ENCODE assay signal across 17 cellular contexts in genomic region chr18:35136248-35136647, GRCh38.
DNase-seq lines count a peak whose midpoint lies in the region; ATAC-seq and TF ChIP-seq lines count a peak whose summit lies in the region.
"Had no signal": no experiment of that assay in that cellular context is flagged by ENCODE, and none has a peak within 500 bp of the region (broad histone marks: within the 10 kb centered on the region; RNA-seq: fewer than 3 reads in every experiment).

No MANE protein-coding gene starts in this region.

- H3K4me1 Mint-ChIP-seq in natural killer cell, result peaks cover 58 to 61% of the 10 kb centered on the region in 2 donors
- peaks cover 38 to 42% of the 10 kb centered on the region in 2 donors for H3K4me1 Mint-ChIP-seq in natural killer cell treated with Interleukin-12 subunit alpha and Interleukin-12 subunit beta and Interleukin-15 and Interleukin-18, amount 100 ng/mL, for 72 hours (ENCODE audit: low read depth in 2 of 2)
- H3K4me1 Mint-ChIP-seq in naive thymus-derived CD8-positive, alpha-beta T cell, result peaks cover 3 to 21% (median 10%) of the 10 kb centered on the region in 4 donors

- no peaks in the 10 kb centered on the region for H3K9me3 Mint-ChIP-seq in natural killer cell
- no peaks in the 10 kb centered on the region for H3K9me3 Mint-ChIP-seq in natural killer cell treated with Interleukin-12 subunit alpha and Interleukin-12 subunit beta and Interleukin-15 and Interleukin-18, amount 100 ng/mL, for 72 hours
- H3K9me3 Mint-ChIP-seq in naive thymus-derived CD8-positive, alpha-beta T cell, result no peaks in the 10 kb centered on the region
- H3K9me3 Mint-ChIP-seq: CD4-positive, alpha-beta T cell; GM23338; IgD-negative memory B cell had no signal

- peak overlapping the region; percentile 56 to 82 for H3K27ac Mint-ChIP-seq in natural killer cell
- H3K27ac Mint-ChIP-seq in natural killer cell treated with Interleukin-12 subunit alpha and Interleukin-12 subunit beta and Interleukin-15 and Interleukin-18, amount 100 ng/mL, for 72 hours, result peak overlapping the region in 1 of 2 donors; percentile 32
- peak overlapping the region in 7 of 10 donors; percentile 18 to 72 (median 58) for H3K27ac Mint-ChIP-seq in naive thymus-derived CD8-positive, alpha-beta T cell
- H3K27ac Mint-ChIP-seq: CD4-positive, alpha-beta T cell; GM23338 had no signal

- peak overlapping the region in 9 of 12 donors; percentile 13 to 75 (median 53) for H3K27ac ChIP-seq in heart left ventricle
- H3K27ac ChIP-seq in aorta (ENCODE audit: low read depth in 1 of 2, low read length in 2 of 2), result no peak overlapping the region

- peaks cover 6% of the 10 kb centered on the region for H3K36me3 Mint-ChIP-seq in natural killer cell
- H3K36me3 Mint-ChIP-seq in natural killer cell treated with Interleukin-12 subunit alpha and Interleukin-12 subunit beta and Interleukin-15 and Interleukin-18, amount 100 ng/mL, for 72 hours, result peaks cover 9% of the 10 kb centered on the region
- H3K36me3 Mint-ChIP-seq in naive thymus-derived CD8-positive, alpha-beta T cell, result peaks cover 5 to 94% (median 8%) of the 10 kb centered on the region in 3 donors

- no peaks in the 10 kb centered on the region for H3K27me3 ChIP-seq in heart left ventricle
- no peaks in the 10 kb centered on the region for H3K27me3 ChIP-seq in aorta (ENCODE audit: control insufficient read depth in 1 of 2, insufficient read depth in 2 of 2, low read length in 1 of 2)

- H3K36me3 ChIP-seq in heart left ventricle (peaks cover 0 to 96% (median 88%) of the 10 kb centered on the region in 9 donors), aorta (ENCODE audit: control insufficient read depth in 1 of 2, insufficient read depth in 2 of 2, low read length in 1 of 2) (peaks cover 3 to 7% of the 10 kb centered on the region in 2 donors)

- H3K27me3 Mint-ChIP-seq in natural killer cell (ENCODE audit: low read depth in 2 of 2), result no peaks in the 10 kb centered on the region
- H3K27me3 Mint-ChIP-seq in natural killer cell treated with Interleukin-12 subunit alpha and Interleukin-12 subunit beta and Interleukin-15 and Interleukin-18, amount 100 ng/mL, for 72 hours, result no peaks in the 10 kb centered on the region
- H3K27me3 Mint-ChIP-seq in naive thymus-derived CD8-positive, alpha-beta T cell, result no peaks in the 10 kb centered on the region
- H3K27me3 Mint-ChIP-seq: CD4-positive, alpha-beta T cell; IgD-negative memory B cell had no signal

- H3K4me3 Mint-ChIP-seq in natural killer cell, result no peak overlapping the region
- no peak overlapping the region for H3K4me3 Mint-ChIP-seq in natural killer cell treated with Interleukin-12 subunit alpha and Interleukin-12 subunit beta and Interleukin-15 and Interleukin-18, amount 100 ng/mL, for 72 hours
- H3K4me3 Mint-ChIP-seq in naive thymus-derived CD8-positive, alpha-beta T cell, result no peak overlapping the region
- H3K4me3 Mint-ChIP-seq: CD4-positive, alpha-beta T cell; GM23338; IgD-negative memory B cell had no signal

- DNase-seq in natural killer cell (no peak), heart left ventricle (peak in 1 of 5 donors; percentile 60), aorta (no peak), NCI-H774 (lab: John Stamatoyannopoulos, UW) (no peak)
- DNase-seq in natural killer cell treated with Interleukin-12 subunit alpha and Interleukin-12 subunit beta and Interleukin-15 and Interleukin-18, amount 100 ng/mL, for 72 hours (ENCODE audit: low spot score), result no peak
- no peak for DNase-seq in naive thymus-derived CD8-positive, alpha-beta T cell
- DNase-seq: AML-193; CD4-positive, alpha-beta T cell; DMS79; MV-4-11; NCI-H1417 treated with DMSO at 0.1 percent for 48 hours; NCI-H2029; NCI-H510A; NK-92 treated with Interleukin-12 subunit alpha and Interleukin-12 subunit beta, amount 100 ng/mL, for 24 hours had no signal

- WGBS in heart left ventricle, 4 donors, result 40 to 78% (median 65%) methylated on average over 3 of the region's 3 CpGs
- 93 to 94% methylated on average over 3 of the region's 3 CpGs for WGBS in aorta, 2 donors

- TF ChIP-seq CTCF in natural killer cell (IDR thresholded peaks at IDR 0.05) (no peak), heart left ventricle (IDR thresholded peaks at IDR 0.05) (no peak)

- H3K9me3 ChIP-seq in heart left ventricle (no peaks in the 10 kb centered on the region), aorta (ENCODE audit: control insufficient read depth, low read length) (no peaks in the 10 kb centered on the region)

- POLR2A ChIA-PET in naive thymus-derived CD8-positive, alpha-beta T cell (lab: Charles Lee), result interaction anchor here (1.1 kb wide), 1 partner anchor 109 kb away, joined by 3 read pairs; no protein-coding TSS in a partner anchor

- ATAC-seq in natural killer cell, result no peak
- no peak for ATAC-seq in natural killer cell treated with Interleukin-12 subunit alpha and Interleukin-12 subunit beta and Interleukin-15 and Interleukin-18, amount 100 ng/mL, for 72 hours
- ATAC-seq in heart left ventricle, result peak; percentile 60 to 87 (median 76)
- ATAC-seq in naive thymus-derived CD8-positive, alpha-beta T cell, result no peak
- no peak for ATAC-seq in aorta (ENCODE audit: low FRiP score)
- ATAC-seq in GM19395 (IDR thresholded peaks at IDR 0.05; ENCODE audit: unreplicated experiment), result no peak
- ATAC-seq: GM23338 had no signal

- no peak for TF ChIP-seq POLR2A in heart left ventricle (IDR thresholded peaks at IDR 0.05)

- H3K4me1 ChIP-seq in heart left ventricle (peaks cover 0 to 65% (median 20%) of the 10 kb centered on the region in 12 donors), aorta (ENCODE audit: control insufficient read depth in 1 of 2, insufficient read depth in 2 of 2, low read length in 2 of 2) (no peaks in the 10 kb centered on the region)

- intact Hi-C loops in natural killer cell (cut with micrococcal nuclease) (no loop called here), heart left ventricle (cut with DNase I) (loop anchor here in 3 of 10 donors (5.0 to 10.0 kb wide), 3 partner anchors 59 to 109 kb away; no protein-coding TSS in a partner anchor), aorta (cut with DNase I) (no loop called here)

- H3K4me3 ChIP-seq in heart left ventricle, result no peak overlapping the region
- no peak overlapping the region for H3K4me3 ChIP-seq in aorta (ENCODE audit: low read length in 2 of 2)
- H3K4me3 ChIP-seq: GM23338 had no signal

Comparison
In these comparisons a context has a peak if more than half of its experiments do, and no peak if none do; other contexts are left out.
1. ATAC-seq: peak in heart left ventricle (4 of 4); none in natural killer cell (0 of 3), natural killer cell treated with Interleukin-12 subunit alpha and Interleukin-12 subunit beta and Interleukin-15 and Interleukin-18, amount 100 ng/mL, for 72 hours (0 of 2), naive thymus-derived CD8-positive, alpha-beta T cell (0 of 2), aorta (single experiment) and GM19395 (single experiment).
2. H3K27ac ChIP-seq: peak in heart left ventricle (9 of 12); none in aorta (0 of 2).